In genomic region chr12:120264086-120264485, GRCh38 we compare ENCODE assay signal across 9 cellular contexts. TPM values are rescaled to one million over a fixed set of nuclear protein-coding genes. Genes with fewer than 3 reads are reported as not detected.
A peak's percentile ranks its signal among the peaks of the same experiment; 100 is the strongest.
DNase-seq lines count a peak whose midpoint lies in the region; ATAC-seq and TF ChIP-seq lines count a peak whose summit lies in the region.
"Had no signal": no experiment of that assay in that cellular context is flagged by ENCODE, and none has a peak within 500 bp of the region (broad histone marks: within the 10 kb centered on the region; RNA-seq: fewer than 3 reads in every experiment).

No MANE protein-coding gene starts in this region.

- no peaks in the 10 kb centered on the region for H3K9me3 ChIP-seq in neuron (ENCODE audit: low read length)

- peaks cover 19% of the 10 kb centered on the region for H3K4me1 ChIP-seq in neuron (ENCODE audit: insufficient read depth, low read length)

- no peak overlapping the region for H2AFZ ChIP-seq in neuron (ENCODE audit: low read depth, low read length)

- POLR2A ChIA-PET in BJ (lab: Charles Lee): interaction anchor here (2.1 to 3.5 kb wide), 2 partner anchors 34 to 63 kb away, joined by 18 to 29 read pairs; partner anchors contain the start of gene RPLP0

- H3K36me3 ChIP-seq in BJ (ENCODE audit: control insufficient read depth, insufficient read depth, low read length): no peaks in the 10 kb centered on the region; the same call in 1 of the 2 replicates
- no peaks in the 10 kb centered on the region for H3K36me3 ChIP-seq in neuron (ENCODE audit: insufficient read depth, low read length)

- CTCF ChIA-PET in BJ (lab: Yijun Ruan, JAX): interaction anchor here (0.7 to 14.8 kb wide), 5 partner anchors 15 to 63 kb away, joined by 3 to 482 read pairs (median 13); partner anchors contain the start of gene RPLP0

- ATAC-seq in HG03571 (IDR thresholded peaks at IDR 0.05; ENCODE audit: unreplicated experiment): no peak
- no peak for ATAC-seq in GM21576 (IDR thresholded peaks at IDR 0.05; ENCODE audit: unreplicated experiment)

- no peak for DNase-seq in BJ (ENCODE audit: low read depth)
- DNase-seq in fibroblast of peridontal ligament (ENCODE audit: extremely low read depth): peak; percentile 18
- no peak for DNase-seq in NAMALWA (ENCODE audit: low spot score)
- DNase-seq in NCI-H146 (lab: John Stamatoyannopoulos, UW): no peak
- DNase-seq: NCI-H1436 treated with DMSO at 0.1 percent for 48 hours had no signal

- H3K27me3 ChIP-seq in BJ (ENCODE audit: control insufficient read depth, insufficient read depth, low read length) (no peaks in the 10 kb centered on the region), neuron (ENCODE audit: insufficient read depth, low read length) (no peaks in the 10 kb centered on the region)

- TF ChIP-seq CTCF in BJ (IDR thresholded peaks at IDR 0.05; ENCODE audit: insufficient read depth, low read depth, low read length) (no peak), VCaP (conservative IDR thresholded peaks at IDR 0.05) (no peak)

- peak overlapping the region; percentile 95 for H3K4me3 ChIP-seq in BJ (ENCODE audit: low read depth, low read length)
- peak overlapping the region; percentile 89 for H3K4me3 ChIP-seq in neuron (ENCODE audit: low read length)

- H3K27ac ChIP-seq in VCaP: peak overlapping the region; percentile 84

RNA-seq across cellular contexts. Expression of gene PXN, which starts 1.4 kb away (rescaled TPM):
- 23.9 and 41.8 TPM in 2 replicates for polyA plus RNA-seq in BJ (2011; rRNA removed)
- polyA minus RNA-seq in BJ (2011; rRNA and poly(A)+ RNA removed): 33.0 and 50.6 TPM in 2 replicates

RNA-seq across cellular contexts. Expression of gene RNU4-2, which starts 27.6 kb away (rescaled TPM):
- not detected in 2 replicates for polyA plus RNA-seq in BJ (2011; rRNA removed)
- under 0.01 and 55,545 TPM in 2 replicates for polyA minus RNA-seq in BJ (2011; rRNA and poly(A)+ RNA removed)

RNA-seq across cellular contexts. Expression of gene RNU4-1, which starts 29.0 kb away (rescaled TPM):
- not detected in 2 replicates for polyA plus RNA-seq in BJ (2011; rRNA removed)
- polyA minus RNA-seq in BJ (2011; rRNA and poly(A)+ RNA removed): under 0.01 and 52,104 TPM in 2 replicates

RNA-seq across cellular contexts. Expression of gene SIRT4, which starts 38.0 kb away (rescaled TPM):
- 1.2 and 1.5 TPM in 2 replicates for polyA plus RNA-seq in BJ (2011; rRNA removed)
- 0.51 and 1.7 TPM in 2 replicates for polyA minus RNA-seq in BJ (2011; rRNA and poly(A)+ RNA removed)
